ENCODE assay signal across 8 cellular contexts in the genomic region with DNA sequence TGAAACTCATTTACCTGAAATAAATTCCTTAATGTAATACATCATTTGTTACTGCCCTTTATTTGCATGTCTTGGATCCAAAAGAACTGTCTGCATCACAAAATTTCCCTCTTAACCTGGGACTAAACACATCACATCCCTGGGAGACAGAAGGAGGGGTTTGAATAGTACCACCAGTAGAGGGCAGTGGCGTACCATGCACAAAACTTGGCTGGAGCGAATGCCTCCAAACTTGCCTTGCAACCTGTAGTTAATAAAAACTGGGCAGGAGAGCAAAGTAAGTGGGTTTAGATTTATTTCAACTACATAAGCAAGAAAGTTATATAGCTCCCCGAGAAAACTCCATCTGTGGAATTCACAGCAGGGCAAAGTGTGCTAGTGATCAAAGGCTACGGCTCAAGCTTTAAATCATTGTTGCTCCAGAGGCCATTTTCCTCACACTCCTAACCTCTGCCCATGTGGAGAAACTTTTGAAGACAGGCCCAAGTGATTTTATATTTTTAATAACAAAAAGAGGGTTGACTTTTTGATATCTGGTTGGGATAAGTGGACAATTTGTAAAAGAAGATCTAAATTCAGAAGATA.
DNase-seq lines count a peak whose midpoint lies in the region; ATAC-seq and TF ChIP-seq lines count a peak whose summit lies in the region.

No MANE protein-coding gene starts in this region.

- 27 to 46% methylated on average over 2 to 4 of the region's 4 CpGs for WGBS in gastroesophageal sphincter (ENCODE audit: low coverage in 1 of 2), 2 donors

- H3K27me3 ChIP-seq in MM.1S (replicated peaks; ENCODE audit: insufficient read depth, low read length) (no peaks in the 10 kb centered on the region), gastroesophageal sphincter (no peaks in the 10 kb centered on the region)

- H3K4me1 ChIP-seq in MM.1S (ENCODE audit: low read length), result peaks cover 12% of the 10 kb centered on the region; the same call in 1 of the 2 replicates
- no peaks in the 10 kb centered on the region for H3K4me1 ChIP-seq in gastroesophageal sphincter

- H3K9ac ChIP-seq in MM.1S (ENCODE audit: low read length), result no peak overlapping the region

- peak; percentile 73 for TF ChIP-seq CTCF in MM.1S (IDR thresholded peaks at IDR 0.05; ENCODE audit: low read length)
- TF ChIP-seq CTCF in VCaP (conservative IDR thresholded peaks at IDR 0.05), result peak; percentile 96
- peak in 3 of 4 experiments; percentile 36 to 80 (median 40) for TF ChIP-seq CTCF in gastroesophageal sphincter (IDR thresholded peaks at IDR 0.05)
- peak; percentile 93 for TF ChIP-seq CTCF in retinal pigment epithelial cell (conservative IDR thresholded peaks at IDR 0.05; ENCODE audit: low read depth, low read length)

- peak; percentile 75 for ATAC-seq in GM19395 (IDR thresholded peaks at IDR 0.05; ENCODE audit: unreplicated experiment)
- ATAC-seq in gastroesophageal sphincter, result no peak
- no peak for ATAC-seq in HG02970 (IDR thresholded peaks at IDR 0.05; ENCODE audit: low FRiP score, unreplicated experiment)

- peak; percentile 12 for DNase-seq in DMS153 treated with DMSO at 0.1 percent for 48 hours (lab: John Stamatoyannopoulos, UW; ENCODE audit: unreplicated experiment)
- no peak for DNase-seq in DMS153 (lab: John Stamatoyannopoulos, UW)
- peak; percentile 54 for DNase-seq in MM.1S
- peak; percentile 21 for DNase-seq in retinal pigment epithelial cell (ENCODE audit: low read depth)

- no peaks in the 10 kb centered on the region for H3K9me3 ChIP-seq in MM.1S (replicated peaks; ENCODE audit: insufficient read depth, low read length)
- peaks cover 0 to 5% (median 0%) of the 10 kb centered on the region in 3 donors for H3K9me3 ChIP-seq in gastroesophageal sphincter

- H3K4me2 ChIP-seq in MM.1S (ENCODE audit: low read depth, low read length), result no peak overlapping the region

- H3K36me3 ChIP-seq in MM.1S (replicated peaks; ENCODE audit: insufficient read depth, low read length), result no peaks in the 10 kb centered on the region
- H3K36me3 ChIP-seq in gastroesophageal sphincter, result no peaks in the 10 kb centered on the region

- no peak overlapping the region for H2AFZ ChIP-seq in MM.1S (ENCODE audit: low read length)

- H3F3A ChIP-seq in MM.1S (ENCODE audit: insufficient read depth, low read length), result no peaks in the 10 kb centered on the region

- no peak for TF ChIP-seq POLR2A in gastroesophageal sphincter (IDR thresholded peaks at IDR 0.05)

- no peaks in the 10 kb centered on the region for H3K9me2 ChIP-seq in MM.1S (replicated peaks; ENCODE audit: insufficient read depth, low read length)

- no peak for TF ChIP-seq EP300 in gastroesophageal sphincter (IDR thresholded peaks at IDR 0.05)

- H3K79me2 ChIP-seq in MM.1S (ENCODE audit: low read length), result no peaks in the 10 kb centered on the region

- H3K27ac ChIP-seq in MM.1S (ENCODE audit: low read length) (no peak overlapping the region), VCaP (no peak overlapping the region), gastroesophageal sphincter (no peak overlapping the region)

- H4K20me1 ChIP-seq in MM.1S (ENCODE audit: insufficient read depth, low read length), result no peaks in the 10 kb centered on the region

- no peak overlapping the region for H3K4me3 ChIP-seq in MM.1S (ENCODE audit: low read length)
- H3K4me3 ChIP-seq in gastroesophageal sphincter, result no peak overlapping the region
- H3K4me3 ChIP-seq in retinal pigment epithelial cell (ENCODE audit: low read length), result no peak overlapping the region

Comparison
In these comparisons a context has a peak if more than half of its experiments do, and no peak if none do; other contexts are left out.
1. CTCF ChIP-seq: peak in every context shown above with its lines; median percentile 96 in VCaP; 93 in retinal pigment epithelial cell; 73 in MM.1S; 40 in gastroesophageal sphincter.